In genomic region chr19:5141278-5141925, GRCh38 we compare ENCODE assay signal across 20 cellular contexts.
DNase-seq lines count a peak whose midpoint lies in the region; ATAC-seq, FAIRE-seq and TF ChIP-seq lines count a peak whose summit lies in the region.
"Had no signal": no experiment of that assay in that cellular context is flagged by ENCODE, and none has a peak within 500 bp of the region (broad histone marks: within the 10 kb centered on the region; RNA-seq: fewer than 3 reads in every experiment).

No MANE protein-coding gene starts in this region.

- TF ChIP-seq POLR2A in right lobe of liver (IDR thresholded peaks at IDR 0.05), result no peak
- TF ChIP-seq POLR2A in HepG2 (IDR thresholded peaks at IDR 0.05; ENCODE audit: insufficient read depth in 1 of 2, low read depth in 2 of 2, low read length in 2 of 2), result no peak

- FAIRE-seq in HepG2 (lab: Jason Lieb, UNC), result no peak

- DNase-seq in right lobe of liver (peak in 2 of 3 donors; percentile 17 to 47), HepG2 (ENCODE audit: low spot score) (no peak), choroid plexus epithelial cell (ENCODE audit: low read depth) (peak; percentile 35), kidney tubule cell (ENCODE audit: low spot score) (peak; percentile 30), GM13976 (ENCODE audit: low spot score) (no peak), T-cell (no peak)
- DNase-seq: activated CD8-positive, alpha-beta memory T cell treated with anti-CD3 and anti-CD28 coated beads for 24 hours; amniotic stem cell; mesenchymal stem cell; MG63; NCI-H1694; retina had no signal

- no peak overlapping the region for H3K4me3 Mint-ChIP-seq in T-cell
- H3K4me3 Mint-ChIP-seq: CD8-positive, alpha-beta T cell; dendritic cell treated with granulocyte-macrophage colony-stimulating factor and Interleukin-4, amounts not matched to agents 40 ng/mL and 50 ng/mL, for 4 days; nephron; stimulated activated naive CD8-positive, alpha-beta T cell treated with anti-CD3 and anti-CD28 coated beads, Interleukin-15, Interleukin-2, amounts not matched to agents 100 ng/mL and 50 ng/mL, for 24 hours; WTC11 had no signal

- H3K4me3 ChIP-seq in right lobe of liver, result no peak overlapping the region
- H3K4me3 ChIP-seq in HepG2 (replicated peaks in 1 of 3; ENCODE audit: insufficient read depth in 1 of 3, low read depth in 2 of 3, low read length in 3 of 3), result no peak overlapping the region
- no peak overlapping the region for H3K4me3 ChIP-seq in choroid plexus epithelial cell (ENCODE audit: low read depth, low read length)
- H3K4me3 ChIP-seq: esophagus muscularis mucosa, MG63 had no signal

- H3K4me2 ChIP-seq in HepG2 (ENCODE audit: low read depth, low read length), result no peak overlapping the region

- in situ Hi-C loops in HepG2 (cut with HindIII; ENCODE audit: extremely low pct_ligation_motif_present, low pct_unique_long_range_greater_than_20kb) (no loop called here), GM13976 (cut with MboI; ENCODE audit: low sequenced_read_pairs, unreplicated experiment) (no loop called here)

- 100% methylated on average over 1 of the region's 33 CpGs for WGBS in right lobe of liver (ENCODE audit: insufficient coverage, low coverage, low lambda C conversion rate, missing lambda C conversion rate)
- 96% methylated on average over 32 of the region's 33 CpGs for WGBS in HepG2 (ENCODE audit: low lambda C conversion rate)

- H3K9me3 Mint-ChIP-seq in T-cell, result no peaks in the 10 kb centered on the region
- H3K9me3 Mint-ChIP-seq: CD8-positive, alpha-beta T cell; dendritic cell treated with granulocyte-macrophage colony-stimulating factor and Interleukin-4, amounts not matched to agents 40 ng/mL and 50 ng/mL, for 4 days; nephron; stimulated activated naive CD8-positive, alpha-beta T cell treated with anti-CD3 and anti-CD28 coated beads, Interleukin-15, Interleukin-2, amounts not matched to agents 100 ng/mL and 50 ng/mL, for 24 hours; WTC11 had no signal

- no peak for TF ChIP-seq RAD21 in HepG2 (CRISPR knock-in tag; IDR thresholded peaks at IDR 0.05)

- H3K36me3 ChIP-seq in right lobe of liver (peaks cover 0 to 73% (median 11%) of the 10 kb centered on the region in 4 donors), HepG2 (replicated peaks in 1 of 2; ENCODE audit: control insufficient read depth in 1 of 2, insufficient read depth in 2 of 2, low read length in 2 of 2) (peaks cover 22 to 41% of the 10 kb centered on the region in 2 experiments; a peak in 4 of 5 replicates)
- H3K36me3 ChIP-seq: MG63 had no signal

- H3K27ac ChIP-seq in right lobe of liver, result no peak overlapping the region
- H3K27ac ChIP-seq in HepG2 (ENCODE audit: extremely low read length, insufficient read depth, low read length), result no peak overlapping the region
- H3K27ac ChIP-seq: esophagus muscularis mucosa had no signal

- H3K27ac Mint-ChIP-seq in T-cell, result no peak overlapping the region
- H3K27ac Mint-ChIP-seq: CD8-positive, alpha-beta T cell; dendritic cell treated with granulocyte-macrophage colony-stimulating factor and Interleukin-4, amounts not matched to agents 40 ng/mL and 50 ng/mL, for 4 days; nephron; stimulated activated naive CD8-positive, alpha-beta T cell treated with anti-CD3 and anti-CD28 coated beads, Interleukin-15, Interleukin-2, amounts not matched to agents 100 ng/mL and 50 ng/mL, for 24 hours; WTC11 had no signal

- ATAC-seq in right lobe of liver (no peak), HepG2 (no peak), HG02678 (IDR thresholded peaks at IDR 0.05; ENCODE audit: unreplicated experiment) (no peak), T-cell (replicated peaks in 1 of 4) (no peak), GM18498 (IDR thresholded peaks at IDR 0.05; ENCODE audit: unreplicated experiment) (no peak)
- ATAC-seq: CD8-positive, alpha-beta T cell; WTC11 had no signal

- H3K27me3 ChIP-seq in right lobe of liver, result no peaks in the 10 kb centered on the region
- no peaks in the 10 kb centered on the region for H3K27me3 ChIP-seq in HepG2 (ENCODE audit: control insufficient read depth in 1 of 2, insufficient read depth in 2 of 2, low read length in 2 of 2)
- H3K27me3 ChIP-seq: esophagus muscularis mucosa, MG63 had no signal

- H3K27me3 Mint-ChIP-seq in T-cell, result no peaks in the 10 kb centered on the region
- H3K27me3 Mint-ChIP-seq: dendritic cell treated with granulocyte-macrophage colony-stimulating factor and Interleukin-4, amounts not matched to agents 40 ng/mL and 50 ng/mL, for 4 days; stimulated activated naive CD8-positive, alpha-beta T cell treated with anti-CD3 and anti-CD28 coated beads, Interleukin-15, Interleukin-2, amounts not matched to agents 100 ng/mL and 50 ng/mL, for 24 hours had no signal

- no TSS peak for BruUV-seq in HepG2 (replicated peaks; lab: Mats Ljungman, UMichigan)

- H3K4me1 ChIP-seq in right lobe of liver, result no peaks in the 10 kb centered on the region
- no peaks in the 10 kb centered on the region for H3K4me1 ChIP-seq in HepG2 (ENCODE audit: insufficient read depth, low read length)

- H3K79me2 ChIP-seq in HepG2 (ENCODE audit: insufficient read depth, low read length), result no peaks in the 10 kb centered on the region

- no peak for TF ChIP-seq CTCF in right lobe of liver (IDR thresholded peaks at IDR 0.05)
- TF ChIP-seq CTCF in HepG2 (CRISPR knock-in tag; IDR thresholded peaks at IDR 0.05), result no peak
- no peak for TF ChIP-seq CTCF in choroid plexus epithelial cell (conservative IDR thresholded peaks at IDR 0.05; ENCODE audit: low read depth, low read length)
- TF ChIP-seq CTCF in GM13976 (IDR thresholded peaks at IDR 0.05; ENCODE audit: borderline replicate concordance, control extremely low read depth, extremely low read depth, insufficient read depth, missing control alignments), result no peak

- H4K20me1 ChIP-seq in HepG2 (ENCODE audit: insufficient read depth, low read length), result no peaks in the 10 kb centered on the region

- CTCF ChIA-PET in HepG2 (lab: Yijun Ruan, JAX; ENCODE audit: low intra/inter-chr PET ratio, low total read pairs), result no interaction called here
- CTCF ChIA-PET in T-cell (lab: Charles Lee), result no interaction called here

- POLR2A ChIA-PET in HepG2 (lab: Yijun Ruan, JAX) (no interaction called here), T-cell (lab: Charles Lee) (no interaction called here)

- intact Hi-C loops in right lobe of liver (cut with DNase I) (no loop called here), HepG2 (cut with micrococcal nuclease; ENCODE audit: unreplicated experiment) (no loop called here)

- no peak for TF ChIP-seq EP300 in HepG2 (IDR thresholded peaks at IDR 0.05; ENCODE audit: low read depth in 2 of 2, low read length in 2 of 2)
- no peak for TF ChIP-seq EP300 in HepG2 (CRISPR knock-in tag; IDR thresholded peaks at IDR 0.05; ENCODE audit: borderline replicate concordance)

- H3K36me3 Mint-ChIP-seq in T-cell, result peaks cover 39% of the 10 kb centered on the region

- no peak overlapping the region for H2AFZ ChIP-seq in HepG2 (ENCODE audit: low read length)

- H3K9ac ChIP-seq in HepG2 (ENCODE audit: insufficient read depth, low read depth, low read length), result no peak overlapping the region

- peaks cover 35 to 48% (median 41%) of the 10 kb centered on the region in 3 donors for H3K4me1 Mint-ChIP-seq in T-cell
- H3K4me1 Mint-ChIP-seq: nephron, WTC11 had no signal

- H3K9me3 ChIP-seq in right lobe of liver (no peaks in the 10 kb centered on the region), HepG2 (ENCODE audit: low read length) (no peaks in the 10 kb centered on the region)
- H3K9me3 ChIP-seq: esophagus muscularis mucosa, MG63 had no signal

TF ChIP-seq in HepG2, 621 proteins besides CTCF, POLR2A, EP300 and RAD21 (continues in another document):
- no peak for TF ChIP-seq DMTF1 (CRISPR knock-in tag; IDR thresholded peaks at IDR 0.05)
- TF ChIP-seq SNAPC2 (CRISPR knock-in tag; IDR thresholded peaks at IDR 0.05), result no peak
- no peak for TF ChIP-seq ZC3H13 (CRISPR knock-in tag; IDR thresholded peaks at IDR 0.05)
- TF ChIP-seq MAZ (IDR thresholded peaks at IDR 0.05; ENCODE audit: borderline replicate concordance, low read depth, low read length), result no peak
- TF ChIP-seq MAZ (CRISPR knock-in tag; IDR thresholded peaks at IDR 0.05; ENCODE audit: low read depth), result no peak
- TF ChIP-seq MED1 (CRISPR knock-in tag; IDR thresholded peaks at IDR 0.05), result no peak
- no peak for TF ChIP-seq ETV6 (CRISPR knock-in tag; conservative IDR thresholded peaks at IDR 0.05)
- no peak for TF ChIP-seq SKIL (CRISPR knock-in tag; IDR thresholded peaks at IDR 0.05; ENCODE audit: borderline replicate concordance)

Comparison
In these comparisons a context has a peak if more than half of its experiments do, and no peak if none do; other contexts are left out.
1. DNase-seq: peak in right lobe of liver (2 of 3), choroid plexus epithelial cell (single experiment) and kidney tubule cell (single experiment); none in HepG2 (single experiment), GM13976 (single experiment) and T-cell (0 of 34).